In the genomic region with DNA sequence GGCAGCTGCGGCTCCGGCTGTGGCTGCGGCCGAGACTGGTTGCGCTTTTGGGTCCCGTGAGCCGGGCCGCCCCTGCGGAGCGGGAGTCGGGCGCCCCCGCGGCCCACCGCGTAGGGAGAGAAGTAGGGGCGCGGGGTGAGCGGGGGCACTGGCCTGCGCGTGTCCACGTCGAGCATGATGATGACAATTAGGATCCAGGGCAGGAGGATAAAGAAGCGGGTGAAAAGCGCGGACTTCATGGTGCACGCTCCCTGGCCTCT, we compare ENCODE assay signal across 1 cellular context.
TF ChIP-seq lines count a peak whose summit lies in the region.

No MANE protein-coding gene starts in this region.

TF ChIP-seq in HepG2, 621 proteins besides CTCF, POLR2A, EP300 and RAD21 (continued from another document and continues in another):
- TF ChIP-seq MEIS2 (CRISPR knock-in tag; IDR thresholded peaks at IDR 0.05), result no peak
- 0 out of 2 replicates have a peak, but pooled peaks have one; percentile 8 for TF ChIP-seq HDAC2 (CRISPR knock-in tag; IDR thresholded peaks at IDR 0.05)
- TF ChIP-seq SPEN (CRISPR knock-in tag; IDR thresholded peaks at IDR 0.05; ENCODE audit: low read depth), result 0 out of 2 replicates have a peak, but pooled peaks have one; percentile 4
- no peak for TF ChIP-seq PHF5A (CRISPR knock-in tag; IDR thresholded peaks at IDR 0.05; ENCODE audit: low read depth, unreplicated experiment)
- no peak for TF ChIP-seq ZSCAN9 (CRISPR knock-in tag; IDR thresholded peaks at IDR 0.05; ENCODE audit: borderline replicate concordance)
- TF ChIP-seq PAF1 (CRISPR knock-in tag; IDR thresholded peaks at IDR 0.05), result no peak
- peak; percentile 53; the same call in 1 of the 2 replicates for TF ChIP-seq ZNF747 (CRISPR knock-in tag; IDR thresholded peaks at IDR 0.05; ENCODE audit: borderline replicate concordance)
- TF ChIP-seq GATAD1 (CRISPR knock-in tag; IDR thresholded peaks at IDR 0.05), result no peak
- no peak for TF ChIP-seq ZNF569 (CRISPR knock-in tag; IDR thresholded peaks at IDR 0.05; ENCODE audit: borderline replicate concordance)
- TF ChIP-seq, protein P1, sequence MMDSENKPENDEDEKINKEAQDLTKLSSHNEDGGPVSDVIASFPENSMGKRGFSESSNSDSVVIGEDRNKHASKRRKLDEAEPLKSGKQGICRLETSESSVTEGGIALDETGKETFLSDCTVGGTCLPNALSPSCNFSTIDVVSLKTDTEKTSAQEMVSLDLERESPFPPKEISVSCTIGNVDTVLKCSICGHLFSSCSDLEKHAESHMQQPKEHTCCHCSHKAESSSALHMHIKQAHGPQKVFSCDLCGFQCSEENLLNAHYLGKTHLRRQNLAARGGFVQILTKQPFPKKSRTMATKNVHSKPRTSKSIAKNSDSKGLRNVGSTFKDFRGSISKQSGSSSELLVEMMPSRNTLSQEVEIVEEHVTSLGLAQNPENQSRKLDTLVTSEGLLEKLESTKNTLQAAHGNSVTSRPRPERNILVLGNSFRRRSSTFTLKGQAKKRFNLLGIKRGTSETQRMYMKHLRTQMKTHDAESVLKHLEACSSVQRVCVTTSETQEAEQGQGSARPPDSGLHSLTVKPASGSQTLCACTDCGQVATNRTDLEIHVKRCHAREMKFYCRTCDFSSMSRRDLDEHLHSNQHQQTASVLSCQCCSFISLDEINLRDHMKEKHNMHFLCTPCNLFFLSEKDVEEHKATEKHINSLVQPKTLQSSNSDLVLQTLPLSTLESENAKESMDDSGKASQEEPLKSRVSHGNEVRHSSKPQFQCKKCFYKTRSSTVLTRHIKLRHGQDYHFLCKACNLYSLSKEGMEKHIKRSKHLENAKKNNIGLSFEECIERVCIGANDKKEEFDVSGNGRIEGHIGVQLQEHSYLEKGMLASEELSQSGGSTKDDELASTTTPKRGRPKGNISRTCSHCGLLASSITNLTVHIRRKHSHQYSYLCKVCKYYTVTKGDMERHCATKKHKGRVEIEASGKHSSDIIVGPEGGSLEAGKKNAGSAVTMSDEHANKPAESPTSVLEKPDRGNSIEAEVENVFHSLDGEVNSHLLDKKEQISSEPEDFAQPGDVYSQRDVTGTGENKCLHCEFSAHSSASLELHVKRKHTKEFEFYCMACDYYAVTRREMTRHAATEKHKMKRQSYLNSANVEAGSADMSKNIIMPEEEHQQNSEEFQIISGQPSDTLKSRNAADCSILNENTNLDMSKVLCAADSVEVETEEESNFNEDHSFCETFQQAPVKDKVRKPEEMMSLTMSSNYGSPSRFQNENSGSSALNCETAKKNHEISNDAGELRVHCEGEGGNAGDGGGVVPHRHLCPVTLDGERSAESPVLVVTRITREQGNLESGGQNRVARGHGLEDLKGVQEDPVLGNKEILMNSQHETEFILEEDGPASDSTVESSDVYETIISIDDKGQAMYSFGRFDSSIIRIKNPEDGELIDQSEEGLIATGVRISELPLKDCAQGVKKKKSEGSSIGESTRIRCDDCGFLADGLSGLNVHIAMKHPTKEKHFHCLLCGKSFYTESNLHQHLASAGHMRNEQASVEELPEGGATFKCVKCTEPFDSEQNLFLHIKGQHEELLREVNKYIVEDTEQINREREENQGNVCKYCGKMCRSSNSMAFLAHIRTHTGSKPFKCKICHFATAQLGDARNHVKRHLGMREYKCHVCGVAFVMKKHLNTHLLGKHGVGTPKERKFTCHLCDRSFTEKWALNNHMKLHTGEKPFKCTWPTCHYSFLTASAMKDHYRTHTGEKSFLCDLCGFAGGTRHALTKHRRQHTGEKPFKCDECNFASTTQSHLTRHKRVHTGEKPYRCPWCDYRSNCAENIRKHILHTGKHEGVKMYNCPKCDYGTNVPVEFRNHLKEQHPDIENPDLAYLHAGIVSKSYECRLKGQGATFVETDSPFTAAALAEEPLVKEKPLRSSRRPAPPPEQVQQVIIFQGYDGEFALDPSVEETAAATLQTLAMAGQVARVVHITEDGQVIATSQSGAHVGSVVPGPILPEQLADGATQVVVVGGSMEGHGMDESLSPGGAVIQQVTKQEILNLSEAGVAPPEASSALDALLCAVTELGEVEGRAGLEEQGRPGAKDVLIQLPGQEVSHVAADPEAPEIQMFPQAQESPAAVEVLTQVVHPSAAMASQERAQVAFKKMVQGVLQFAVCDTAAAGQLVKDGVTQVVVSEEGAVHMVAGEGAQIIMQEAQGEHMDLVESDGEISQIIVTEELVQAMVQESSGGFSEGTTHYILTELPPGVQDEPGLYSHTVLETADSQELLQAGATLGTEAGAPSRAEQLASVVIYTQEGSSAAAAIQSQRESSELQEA (CRISPR knock-in tag; IDR thresholded peaks at IDR 0.05; ENCODE audit: not compliant biosample characterization), result no peak
- TF ChIP-seq PAWR (CRISPR knock-in tag; IDR thresholded peaks at IDR 0.05; ENCODE audit: borderline replicate concordance), result no peak
- no peak for TF ChIP-seq ZNF432 (CRISPR knock-in tag; IDR thresholded peaks at IDR 0.05; ENCODE audit: borderline replicate concordance)
- TF ChIP-seq, protein P2, sequence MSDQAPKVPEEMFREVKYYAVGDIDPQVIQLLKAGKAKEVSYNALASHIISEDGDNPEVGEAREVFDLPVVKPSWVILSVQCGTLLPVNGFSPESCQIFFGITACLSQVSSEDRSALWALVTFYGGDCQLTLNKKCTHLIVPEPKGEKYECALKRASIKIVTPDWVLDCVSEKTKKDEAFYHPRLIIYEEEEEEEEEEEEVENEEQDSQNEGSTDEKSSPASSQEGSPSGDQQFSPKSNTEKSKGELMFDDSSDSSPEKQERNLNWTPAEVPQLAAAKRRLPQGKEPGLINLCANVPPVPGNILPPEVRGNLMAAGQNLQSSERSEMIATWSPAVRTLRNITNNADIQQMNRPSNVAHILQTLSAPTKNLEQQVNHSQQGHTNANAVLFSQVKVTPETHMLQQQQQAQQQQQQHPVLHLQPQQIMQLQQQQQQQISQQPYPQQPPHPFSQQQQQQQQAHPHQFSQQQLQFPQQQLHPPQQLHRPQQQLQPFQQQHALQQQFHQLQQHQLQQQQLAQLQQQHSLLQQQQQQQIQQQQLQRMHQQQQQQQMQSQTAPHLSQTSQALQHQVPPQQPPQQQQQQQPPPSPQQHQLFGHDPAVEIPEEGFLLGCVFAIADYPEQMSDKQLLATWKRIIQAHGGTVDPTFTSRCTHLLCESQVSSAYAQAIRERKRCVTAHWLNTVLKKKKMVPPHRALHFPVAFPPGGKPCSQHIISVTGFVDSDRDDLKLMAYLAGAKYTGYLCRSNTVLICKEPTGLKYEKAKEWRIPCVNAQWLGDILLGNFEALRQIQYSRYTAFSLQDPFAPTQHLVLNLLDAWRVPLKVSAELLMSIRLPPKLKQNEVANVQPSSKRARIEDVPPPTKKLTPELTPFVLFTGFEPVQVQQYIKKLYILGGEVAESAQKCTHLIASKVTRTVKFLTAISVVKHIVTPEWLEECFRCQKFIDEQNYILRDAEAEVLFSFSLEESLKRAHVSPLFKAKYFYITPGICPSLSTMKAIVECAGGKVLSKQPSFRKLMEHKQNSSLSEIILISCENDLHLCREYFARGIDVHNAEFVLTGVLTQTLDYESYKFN (CRISPR knock-in tag; conservative IDR thresholded peaks at IDR 0.05), result no peak
- TF ChIP-seq ZNF331 (CRISPR knock-in tag; IDR thresholded peaks at IDR 0.05), result no peak
- TF ChIP-seq SIN3A (IDR thresholded peaks at IDR 0.05; ENCODE audit: borderline replicate concordance, low read depth, low read length), result no peak
- TF ChIP-seq IRF2 (CRISPR knock-in tag; IDR thresholded peaks at IDR 0.05), result no peak
- TF ChIP-seq, protein P3, sequence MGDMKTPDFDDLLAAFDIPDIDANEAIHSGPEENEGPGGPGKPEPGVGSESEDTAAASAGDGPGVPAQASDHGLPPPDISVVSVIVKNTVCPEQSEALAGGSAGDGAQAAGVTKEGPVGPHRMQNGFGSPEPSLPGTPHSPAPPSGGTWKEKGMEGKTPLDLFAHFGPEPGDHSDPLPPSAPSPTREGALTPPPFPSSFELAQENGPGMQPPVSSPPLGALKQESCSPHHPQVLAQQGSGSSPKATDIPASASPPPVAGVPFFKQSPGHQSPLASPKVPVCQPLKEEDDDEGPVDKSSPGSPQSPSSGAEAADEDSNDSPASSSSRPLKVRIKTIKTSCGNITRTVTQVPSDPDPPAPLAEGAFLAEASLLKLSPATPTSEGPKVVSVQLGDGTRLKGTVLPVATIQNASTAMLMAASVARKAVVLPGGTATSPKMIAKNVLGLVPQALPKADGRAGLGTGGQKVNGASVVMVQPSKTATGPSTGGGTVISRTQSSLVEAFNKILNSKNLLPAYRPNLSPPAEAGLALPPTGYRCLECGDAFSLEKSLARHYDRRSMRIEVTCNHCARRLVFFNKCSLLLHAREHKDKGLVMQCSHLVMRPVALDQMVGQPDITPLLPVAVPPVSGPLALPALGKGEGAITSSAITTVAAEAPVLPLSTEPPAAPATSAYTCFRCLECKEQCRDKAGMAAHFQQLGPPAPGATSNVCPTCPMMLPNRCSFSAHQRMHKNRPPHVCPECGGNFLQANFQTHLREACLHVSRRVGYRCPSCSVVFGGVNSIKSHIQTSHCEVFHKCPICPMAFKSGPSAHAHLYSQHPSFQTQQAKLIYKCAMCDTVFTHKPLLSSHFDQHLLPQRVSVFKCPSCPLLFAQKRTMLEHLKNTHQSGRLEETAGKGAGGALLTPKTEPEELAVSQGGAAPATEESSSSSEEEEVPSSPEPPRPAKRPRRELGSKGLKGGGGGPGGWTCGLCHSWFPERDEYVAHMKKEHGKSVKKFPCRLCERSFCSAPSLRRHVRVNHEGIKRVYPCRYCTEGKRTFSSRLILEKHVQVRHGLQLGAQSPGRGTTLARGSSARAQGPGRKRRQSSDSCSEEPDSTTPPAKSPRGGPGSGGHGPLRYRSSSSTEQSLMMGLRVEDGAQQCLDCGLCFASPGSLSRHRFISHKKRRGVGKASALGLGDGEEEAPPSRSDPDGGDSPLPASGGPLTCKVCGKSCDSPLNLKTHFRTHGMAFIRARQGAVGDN (CRISPR knock-in tag; IDR thresholded peaks at IDR 0.05), result peak; percentile 56; the same call in 1 of the 2 replicates
- no peak for TF ChIP-seq MED13 (CRISPR knock-in tag; IDR thresholded peaks at IDR 0.05)
- no peak for TF ChIP-seq XBP1 (CRISPR knock-in tag; IDR thresholded peaks at IDR 0.05)
- no peak for TF ChIP-seq NR2F1 (CRISPR knock-in tag; IDR thresholded peaks at IDR 0.05)
- TF ChIP-seq, protein P4, sequence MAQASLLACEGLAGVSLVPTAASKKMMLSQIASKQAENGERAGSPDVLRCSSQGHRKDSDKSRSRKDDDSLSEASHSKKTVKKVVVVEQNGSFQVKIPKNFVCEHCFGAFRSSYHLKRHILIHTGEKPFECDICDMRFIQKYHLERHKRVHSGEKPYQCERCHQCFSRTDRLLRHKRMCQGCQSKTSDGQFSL (CRISPR knock-in tag; IDR thresholded peaks at IDR 0.05), result no peak
- TF ChIP-seq MBNL3 (CRISPR knock-in tag; conservative IDR thresholded peaks at IDR 0.05), result no peak
- TF ChIP-seq ZNF670 (CRISPR knock-in tag; IDR thresholded peaks at IDR 0.05; ENCODE audit: borderline replicate concordance), result no peak
- TF ChIP-seq ZFY (CRISPR knock-in tag; IDR thresholded peaks at IDR 0.05), result no peak
- no peak for TF ChIP-seq CREM (IDR thresholded peaks at IDR 0.05)
- TF ChIP-seq CREM (CRISPR knock-in tag; IDR thresholded peaks at IDR 0.05), result no peak
- TF ChIP-seq, protein P5, sequence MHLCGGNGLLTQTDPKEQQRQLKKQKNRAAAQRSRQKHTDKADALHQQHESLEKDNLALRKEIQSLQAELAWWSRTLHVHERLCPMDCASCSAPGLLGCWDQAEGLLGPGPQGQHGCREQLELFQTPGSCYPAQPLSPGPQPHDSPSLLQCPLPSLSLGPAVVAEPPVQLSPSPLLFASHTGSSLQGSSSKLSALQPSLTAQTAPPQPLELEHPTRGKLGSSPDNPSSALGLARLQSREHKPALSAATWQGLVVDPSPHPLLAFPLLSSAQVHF (CRISPR knock-in tag; IDR thresholded peaks at IDR 0.05), result 0 out of 2 replicates have a peak, but pooled peaks have one; percentile 29
- TF ChIP-seq MLLT10 (CRISPR knock-in tag; IDR thresholded peaks at IDR 0.05), result no peak
- TF ChIP-seq, protein P6, sequence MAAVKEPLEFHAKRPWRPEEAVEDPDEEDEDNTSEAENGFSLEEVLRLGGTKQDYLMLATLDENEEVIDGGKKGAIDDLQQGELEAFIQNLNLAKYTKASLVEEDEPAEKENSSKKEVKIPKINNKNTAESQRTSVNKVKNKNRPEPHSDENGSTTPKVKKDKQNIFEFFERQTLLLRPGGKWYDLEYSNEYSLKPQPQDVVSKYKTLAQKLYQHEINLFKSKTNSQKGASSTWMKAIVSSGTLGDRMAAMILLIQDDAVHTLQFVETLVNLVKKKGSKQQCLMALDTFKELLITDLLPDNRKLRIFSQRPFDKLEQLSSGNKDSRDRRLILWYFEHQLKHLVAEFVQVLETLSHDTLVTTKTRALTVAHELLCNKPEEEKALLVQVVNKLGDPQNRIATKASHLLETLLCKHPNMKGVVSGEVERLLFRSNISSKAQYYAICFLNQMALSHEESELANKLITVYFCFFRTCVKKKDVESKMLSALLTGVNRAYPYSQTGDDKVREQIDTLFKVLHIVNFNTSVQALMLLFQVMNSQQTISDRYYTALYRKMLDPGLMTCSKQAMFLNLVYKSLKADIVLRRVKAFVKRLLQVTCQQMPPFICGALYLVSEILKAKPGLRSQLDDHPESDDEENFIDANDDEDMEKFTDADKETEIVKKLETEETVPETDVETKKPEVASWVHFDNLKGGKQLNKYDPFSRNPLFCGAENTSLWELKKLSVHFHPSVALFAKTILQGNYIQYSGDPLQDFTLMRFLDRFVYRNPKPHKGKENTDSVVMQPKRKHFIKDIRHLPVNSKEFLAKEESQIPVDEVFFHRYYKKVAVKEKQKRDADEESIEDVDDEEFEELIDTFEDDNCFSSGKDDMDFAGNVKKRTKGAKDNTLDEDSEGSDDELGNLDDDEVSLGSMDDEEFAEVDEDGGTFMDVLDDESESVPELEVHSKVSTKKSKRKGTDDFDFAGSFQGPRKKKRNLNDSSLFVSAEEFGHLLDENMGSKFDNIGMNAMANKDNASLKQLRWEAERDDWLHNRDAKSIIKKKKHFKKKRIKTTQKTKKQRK (IDR thresholded peaks at IDR 0.05; ENCODE audit: low read length), result no peak
- TF ChIP-seq, protein P7, sequence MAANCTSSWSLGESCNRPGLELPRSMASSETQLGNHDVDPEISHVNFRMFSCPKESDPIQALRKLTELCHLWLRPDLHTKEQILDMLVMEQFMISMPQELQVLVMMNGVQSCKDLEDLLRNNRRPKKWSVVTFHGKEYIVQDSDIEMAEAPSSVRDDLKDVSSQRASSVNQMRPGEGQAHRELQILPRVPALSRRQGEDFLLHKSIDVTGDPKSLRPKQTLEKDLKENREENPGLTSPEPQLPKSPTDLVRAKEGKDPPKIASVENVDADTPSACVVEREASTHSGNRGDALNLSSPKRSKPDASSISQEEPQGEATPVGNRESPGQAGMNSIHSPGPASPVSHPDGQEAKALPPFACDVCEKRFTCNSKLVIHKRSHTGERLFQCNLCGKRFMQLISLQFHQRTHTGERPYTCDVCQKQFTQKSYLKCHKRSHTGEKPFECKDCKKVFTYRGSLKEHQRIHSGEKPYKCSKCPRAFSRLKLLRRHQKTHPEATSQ (CRISPR knock-in tag; IDR thresholded peaks at IDR 0.05; ENCODE audit: borderline replicate concordance), result no peak
- TF ChIP-seq TCF12 (IDR thresholded peaks at IDR 0.05), result no peak
- TF ChIP-seq TCF12 (CRISPR knock-in tag; IDR thresholded peaks at IDR 0.05), result no peak
- 0 out of 2 replicates have a peak, but pooled peaks have one; percentile 14 for TF ChIP-seq ZNF749 (CRISPR knock-in tag; IDR thresholded peaks at IDR 0.05; ENCODE audit: borderline replicate concordance)
- TF ChIP-seq ZNF136 (CRISPR knock-in tag; IDR thresholded peaks at IDR 0.05; ENCODE audit: low read depth), result no peak
- TF ChIP-seq ZNF766 (CRISPR knock-in tag; IDR thresholded peaks at IDR 0.05; ENCODE audit: borderline replicate concordance), result 0 out of 2 replicates have a peak, but pooled peaks have one; percentile 13
